ENCODE assay signal across 31 cellular contexts in genomic region chr21:40445349-40445921, GRCh38.
DNase-seq lines count a peak whose midpoint lies in the region; ATAC-seq, FAIRE-seq and TF ChIP-seq lines count a peak whose summit lies in the region.
"Had no signal": no experiment of that assay in that cellular context is flagged by ENCODE, and none has a peak within 500 bp of the region (broad histone marks: within the 10 kb centered on the region; RNA-seq: fewer than 3 reads in every experiment).

No MANE protein-coding gene starts in this region.

- no peak for TF ChIP-seq RAD21 in IMR-90 (IDR thresholded peaks at IDR 0.05; ENCODE audit: low read length)

- BruUV-seq in IMR-90 (replicated peaks; lab: Mats Ljungman, UMichigan) = no TSS peak

- dilution Hi-C loops in IMR-90 (cut with HindIII; ENCODE audit: low sequenced_read_pairs, unreplicated experiment) = no loop called here

- no peak overlapping the region for H2BK20ac ChIP-seq in IMR-90 (ENCODE audit: low read depth, low read length)

- H4K5ac ChIP-seq in IMR-90 (ENCODE audit: low read depth, low read length) = no peak overlapping the region

- H3K79me1 ChIP-seq in IMR-90 (ENCODE audit: low read depth in 1 of 2, low read length in 2 of 2) = no peaks in the 10 kb centered on the region

- no peak overlapping the region for H3K14ac ChIP-seq in IMR-90 (replicated peaks; ENCODE audit: low read depth, low read length)

- peak; percentile 98 for FAIRE-seq in islet of Langerhans (lab: Jason Lieb, UNC)
- FAIRE-seq: A549, GM12878, H1 had no signal

- no peak overlapping the region for H2AFZ ChIP-seq in IMR-90 (replicated peaks; ENCODE audit: low read length, poor library complexity)

- in situ Hi-C loops in IMR-90 (cut with MboI; ENCODE audit: low sequenced_read_pairs) = no loop called here

- no peak for ATAC-seq in IMR-90 (ENCODE audit: low read depth)
- ATAC-seq in SK-N-SH treated with all-trans-retinoic acid at 6 μM for 48 hours = no peak
- no peak for ATAC-seq in HG03571 (IDR thresholded peaks at IDR 0.05; ENCODE audit: unreplicated experiment)
- no peak for ATAC-seq in HG02938 (IDR thresholded peaks at IDR 0.05; ENCODE audit: unreplicated experiment)
- ATAC-seq: A549, GM12878 had no signal

- H2BK15ac ChIP-seq in IMR-90 (ENCODE audit: low read depth, low read length) = no peak overlapping the region

- no peak overlapping the region for H3K56ac ChIP-seq in IMR-90 (ENCODE audit: extremely low read depth, insufficient read depth, low read length)

- no peak overlapping the region for H2AK9ac ChIP-seq in IMR-90 (replicated peaks; ENCODE audit: low read depth, low read length, poor library complexity)

- no peaks in the 10 kb centered on the region for H3K36me3 ChIP-seq in IMR-90 (ENCODE audit: control insufficient read depth, insufficient read depth, low read length)
- H3K36me3 ChIP-seq: BLaER1 treated with 17β-estradiol and CSF1 and Interleukin-3, amounts not matched to agents 10 nM and 100 nM; MG63; SJSA1 had no signal

- no peak overlapping the region for H3K23ac ChIP-seq in IMR-90 (ENCODE audit: low read depth, low read length)

- no peak overlapping the region for H3K4me3 ChIP-seq in IMR-90 (ENCODE audit: insufficient read depth, low read depth, low read length)
- H3K4me3 ChIP-seq: A549; BLaER1 treated with 17β-estradiol and CSF1 and Interleukin-3, amounts not matched to agents 10 nM and 100 nM; GM12878; MG63; SJSA1 had no signal

- no peak overlapping the region for H2BK120ac ChIP-seq in IMR-90 (ENCODE audit: low read depth, low read length)

- no peaks in the 10 kb centered on the region for H3K4me1 ChIP-seq in IMR-90 (ENCODE audit: control insufficient read depth, insufficient read depth, low read length)
- H3K4me1 ChIP-seq: A549; BLaER1 treated with 17β-estradiol and CSF1 and Interleukin-3, amounts not matched to agents 10 nM and 100 nM; SJSA1 had no signal

- no peaks in the 10 kb centered on the region for H3K27me3 ChIP-seq in IMR-90 (ENCODE audit: control insufficient read depth, insufficient read depth, low read length)
- H3K27me3 ChIP-seq: BLaER1 treated with 17β-estradiol and CSF1 and Interleukin-3, amounts not matched to agents 10 nM and 100 nM; MG63; SJSA1 had no signal

- H3K9me3 ChIP-seq in IMR-90 (ENCODE audit: control insufficient read depth, insufficient read depth, low read length) = peaks cover 18% of the 10 kb centered on the region
- H3K9me3 ChIP-seq: A549, MG63, SJSA1 had no signal

- TF ChIP-seq POLR2A in IMR-90 (IDR thresholded peaks at IDR 0.05; ENCODE audit: low read depth, low read length) = no peak

- no peak for TF ChIP-seq CTCF in IMR-90 (conservative IDR thresholded peaks at IDR 0.05; ENCODE audit: low read depth, low read length)

- CTCF ChIA-PET in IMR-90 (lab: Yijun Ruan, JAX) = no interaction called here

- intact Hi-C loops in IMR-90 (cut with micrococcal nuclease) = no loop called here

- H4K20me1 ChIP-seq in IMR-90 (ENCODE audit: insufficient read depth, low read length) = no peaks in the 10 kb centered on the region
- H4K20me1 ChIP-seq: BLaER1 treated with 17β-estradiol and CSF1 and Interleukin-3, amounts not matched to agents 10 nM and 100 nM had no signal

- no CpG with 5 or more reads among the region's 2 CpGs for WGBS in IMR-90 (ENCODE audit: extremely low coverage in 2 of 2, insufficient read length in 1 of 2), 2 experiments

- no peak overlapping the region for H2AK5ac ChIP-seq in IMR-90 (ENCODE audit: low read depth, low read length)

- DNase-seq in Daoy (ENCODE audit: low read depth) (peak; percentile 11), IMR-90 (no peak), NCI-H82 (lab: John Stamatoyannopoulos, UW) (no peak)
- DNase-seq: AML-193; CD4-positive, alpha-beta memory T cell; COR-L47; DMS53; EL; GDM1; HCEC 1CT; KBM-7; MG63; NCI-H1048; NCI-H1417; NCI-H1694 treated with DMSO at 0.1 percent for 48 hours; NCI-H2081; NCI-H2171; NCI-H226; NCI-H510A; NK-92 treated with Interleukin-12 subunit alpha and Interleukin-12 subunit beta, amount 100 ng/mL, for 24 hours; Right ventricle myocardium superior; RPMI8226 had no signal

- H3K18ac ChIP-seq in IMR-90 (ENCODE audit: low read depth, low read length) = no peak overlapping the region

- H4K91ac ChIP-seq in IMR-90 (ENCODE audit: insufficient read depth, low read depth, low read length) = no peak overlapping the region

- POLR2A ChIA-PET in IMR-90 (lab: Charles Lee; ENCODE audit: unreplicated experiment) = no interaction called here

- H3K9ac ChIP-seq in IMR-90 (ENCODE audit: low read depth, low read length) = no peak overlapping the region
- H3K9ac ChIP-seq: BLaER1 treated with 17β-estradiol and CSF1 and Interleukin-3, amounts not matched to agents 10 nM and 100 nM had no signal

- H2BK5ac ChIP-seq in IMR-90 (ENCODE audit: low read depth, low read length, poor library complexity, severe bottlenecking) = no peak overlapping the region

- no peak overlapping the region for H3K27ac ChIP-seq in IMR-90 (ENCODE audit: insufficient read depth, low read length)
- H3K27ac ChIP-seq: A549; BLaER1 treated with 17β-estradiol and CSF1 and Interleukin-3, amounts not matched to agents 10 nM and 100 nM; SJSA1 had no signal

- H3K9me1 ChIP-seq in IMR-90 (ENCODE audit: insufficient read depth, low read length) = no peaks in the 10 kb centered on the region

- no peak overlapping the region for H3K4ac ChIP-seq in IMR-90 (ENCODE audit: low read depth, low read length)

- H4K8ac ChIP-seq in IMR-90 (ENCODE audit: low read depth in 2 of 2, low read length in 2 of 2) = no peak overlapping the region

- H3K4me2 ChIP-seq in IMR-90 (ENCODE audit: low read depth, low read length) = no peak overlapping the region
- H3K4me2 ChIP-seq: A549; BLaER1 treated with 17β-estradiol and CSF1 and Interleukin-3, amounts not matched to agents 10 nM and 100 nM had no signal

TF ChIP-seq in IMR-90, 13 proteins besides CTCF, POLR2A, EP300 and RAD21:
- TF ChIP-seq USF2 (IDR thresholded peaks at IDR 0.05; ENCODE audit: low read depth, low read length) (no peak), MAFK (IDR thresholded peaks at IDR 0.05; ENCODE audit: low read depth, low read length) (0 out of 2 replicates have a peak, but pooled peaks have one; percentile 2)

TF ChIP-seq in SK-N-SH treated with all-trans-retinoic acid at 6 μM for 48 hours, 23 proteins besides CTCF, POLR2A, EP300 and RAD21 (continues in another document):
- TF ChIP-seq ZNF565 (CRISPR knock-in tag; conservative IDR thresholded peaks at IDR 0.05; ENCODE audit: low read depth) (no peak), TCF4 (CRISPR knock-in tag; IDR thresholded peaks at IDR 0.05; ENCODE audit: borderline replicate concordance) (peak; percentile 89), ZFP3 (CRISPR knock-in tag; IDR thresholded peaks at IDR 0.05) (no peak), CREB5 (CRISPR knock-in tag; IDR thresholded peaks at IDR 0.05; ENCODE audit: low read depth) (no peak), BACH2 (CRISPR knock-in tag; IDR thresholded peaks at IDR 0.05; ENCODE audit: borderline replicate concordance) (peak; percentile 66; the same call in 1 of the 2 replicates), RARB (CRISPR knock-in tag; IDR thresholded peaks at IDR 0.05) (no peak), ARNTL (CRISPR knock-in tag; IDR thresholded peaks at IDR 0.05; ENCODE audit: borderline replicate concordance, low read depth) (no peak)
- TF ChIP-seq, protein P1, sequence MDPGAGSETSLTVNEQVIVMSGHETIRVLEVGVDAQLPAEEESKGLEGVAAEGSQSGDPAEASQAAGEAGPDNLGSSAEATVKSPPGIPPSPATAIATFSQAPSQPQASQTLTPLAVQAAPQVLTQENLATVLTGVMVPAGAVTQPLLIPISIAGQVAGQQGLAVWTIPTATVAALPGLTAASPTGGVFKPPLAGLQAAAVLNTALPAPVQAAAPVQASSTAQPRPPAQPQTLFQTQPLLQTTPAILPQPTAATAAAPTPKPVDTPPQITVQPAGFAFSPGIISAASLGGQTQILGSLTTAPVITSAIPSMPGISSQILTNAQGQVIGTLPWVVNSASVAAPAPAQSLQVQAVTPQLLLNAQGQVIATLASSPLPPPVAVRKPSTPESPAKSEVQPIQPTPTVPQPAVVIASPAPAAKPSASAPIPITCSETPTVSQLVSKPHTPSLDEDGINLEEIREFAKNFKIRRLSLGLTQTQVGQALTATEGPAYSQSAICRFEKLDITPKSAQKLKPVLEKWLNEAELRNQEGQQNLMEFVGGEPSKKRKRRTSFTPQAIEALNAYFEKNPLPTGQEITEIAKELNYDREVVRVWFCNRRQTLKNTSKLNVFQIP (CRISPR knock-in tag; IDR thresholded peaks at IDR 0.05; ENCODE audit: borderline replicate concordance, low read depth) = no peak
- TF ChIP-seq, protein P2, sequence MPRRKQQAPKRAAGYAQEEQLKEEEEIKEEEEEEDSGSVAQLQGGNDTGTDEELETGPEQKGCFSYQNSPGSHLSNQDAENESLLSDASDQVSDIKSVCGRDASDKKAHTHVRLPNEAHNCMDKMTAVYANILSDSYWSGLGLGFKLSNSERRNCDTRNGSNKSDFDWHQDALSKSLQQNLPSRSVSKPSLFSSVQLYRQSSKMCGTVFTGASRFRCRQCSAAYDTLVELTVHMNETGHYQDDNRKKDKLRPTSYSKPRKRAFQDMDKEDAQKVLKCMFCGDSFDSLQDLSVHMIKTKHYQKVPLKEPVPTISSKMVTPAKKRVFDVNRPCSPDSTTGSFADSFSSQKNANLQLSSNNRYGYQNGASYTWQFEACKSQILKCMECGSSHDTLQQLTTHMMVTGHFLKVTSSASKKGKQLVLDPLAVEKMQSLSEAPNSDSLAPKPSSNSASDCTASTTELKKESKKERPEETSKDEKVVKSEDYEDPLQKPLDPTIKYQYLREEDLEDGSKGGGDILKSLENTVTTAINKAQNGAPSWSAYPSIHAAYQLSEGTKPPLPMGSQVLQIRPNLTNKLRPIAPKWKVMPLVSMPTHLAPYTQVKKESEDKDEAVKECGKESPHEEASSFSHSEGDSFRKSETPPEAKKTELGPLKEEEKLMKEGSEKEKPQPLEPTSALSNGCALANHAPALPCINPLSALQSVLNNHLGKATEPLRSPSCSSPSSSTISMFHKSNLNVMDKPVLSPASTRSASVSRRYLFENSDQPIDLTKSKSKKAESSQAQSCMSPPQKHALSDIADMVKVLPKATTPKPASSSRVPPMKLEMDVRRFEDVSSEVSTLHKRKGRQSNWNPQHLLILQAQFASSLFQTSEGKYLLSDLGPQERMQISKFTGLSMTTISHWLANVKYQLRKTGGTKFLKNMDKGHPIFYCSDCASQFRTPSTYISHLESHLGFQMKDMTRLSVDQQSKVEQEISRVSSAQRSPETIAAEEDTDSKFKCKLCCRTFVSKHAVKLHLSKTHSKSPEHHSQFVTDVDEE (CRISPR knock-in tag; IDR thresholded peaks at IDR 0.05) = peak; percentile 83
